In genomic region chr17:43626066-43626465, GRCh38 we compare ENCODE assay signal across 26 cellular contexts. TPM values are rescaled to one million over a fixed set of nuclear protein-coding genes. Genes with fewer than 3 reads are reported as not detected.
"Had no signal": no experiment of that assay in that cellular context is flagged by ENCODE, and none has a peak within 500 bp of the region (broad histone marks: within the 10 kb centered on the region; RNA-seq: fewer than 3 reads in every experiment).

No MANE protein-coding gene starts in this region.

- H3K4me3 ChIP-seq: esophagus squamous epithelium, gastrocnemius medialis, heart right ventricle, lower lobe of right lung, mucosa of descending colon had no signal

- DNase-seq: cortex of kidney; effector CD8-positive, alpha-beta T cell; effector memory CD8-positive, alpha-beta T cell; endodermal cell; erythroblast; esophagus squamous epithelium; foreskin melanocyte; gastrocnemius medialis; glutamatergic neuron; head of caudate nucleus; heart right ventricle; hippocampal formation; left cardiac atrium; left ventricle myocardium superior; lower lobe of right lung; mesenchymal stem cell; mucosa of descending colon; naive B cell had no signal

- ATAC-seq: effector memory CD8-positive, alpha-beta T cell; esophagus mucosa; gastrocnemius medialis; heart right ventricle; left cardiac atrium; left lobe of liver; left ventricle myocardium superior; lower lobe of right lung; mucosa of descending colon had no signal

- H3K9me3 ChIP-seq: esophagus squamous epithelium, gastrocnemius medialis, heart right ventricle, lower lobe of right lung, mucosa of descending colon had no signal

- FAIRE-seq: colon, endometrium, islet of Langerhans, keratinocyte had no signal

- H3K27ac ChIP-seq: epithelial cell of prostate, esophagus squamous epithelium, gastrocnemius medialis, heart right ventricle, lower lobe of right lung had no signal

- H3K4me1 ChIP-seq: gastrocnemius medialis, lower lobe of right lung had no signal

- H3K36me3 ChIP-seq: esophagus squamous epithelium, gastrocnemius medialis, heart right ventricle, lower lobe of right lung had no signal

RNA-seq across cellular contexts. Expression of gene MEOX1, which starts 35.7 kb away (rescaled TPM):
- total RNA-seq: endodermal cell, left lobe of liver, lung microvascular endothelial cell had no signal
